ENCODE assay signal across 18 cellular contexts in the genomic region with DNA sequence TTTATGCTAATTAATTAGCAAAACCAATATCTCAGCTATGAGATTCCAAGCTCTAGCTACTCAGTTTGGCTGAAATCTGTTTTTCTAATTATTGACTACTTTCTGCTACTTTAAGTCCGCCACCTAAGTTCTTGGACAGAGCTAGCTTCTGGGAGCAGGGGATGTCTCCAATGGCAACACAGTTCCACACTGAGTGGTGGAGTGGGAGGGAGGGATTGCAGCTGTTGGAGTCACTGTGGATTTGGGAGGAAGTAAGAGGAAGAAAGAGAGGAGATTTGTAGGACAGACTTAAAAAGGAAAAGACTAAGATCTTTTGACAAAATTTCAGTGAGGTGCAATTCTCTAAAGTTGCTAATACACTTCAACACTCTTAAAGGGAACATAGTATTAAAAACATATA.
A peak's percentile ranks its signal among the peaks of the same experiment; 100 is the strongest.
DNase-seq lines count a peak whose midpoint lies in the region; ATAC-seq, FAIRE-seq and TF ChIP-seq lines count a peak whose summit lies in the region.
"Had no signal": no experiment of that assay in that cellular context is flagged by ENCODE, and none has a peak within 500 bp of the region (broad histone marks: within the 10 kb centered on the region; RNA-seq: fewer than 3 reads in every experiment).

No MANE protein-coding gene starts in this region.

- WGBS in testis, 2 donors: 19 to 41% methylated on average over 1 of the region's 1 CpG
- 49 to 80% (median 75%) methylated on average over 1 of the region's 1 CpG for WGBS in spleen, 5 donors

- peaks cover 0 to 7% of the 10 kb centered on the region in 2 donors for H3K36me3 Mint-ChIP-seq in activated naive CD4-positive, alpha-beta T cell treated with anti-CD3 and anti-CD28 coated beads, Interleukin-2, amount 50 U/mL, for 72 hours
- no peaks in the 10 kb centered on the region for H3K36me3 Mint-ChIP-seq in activated naive CD4-positive, alpha-beta T cell treated with anti-CD3 and anti-CD28 coated beads, Interleukin-2, amount 10 ng/mL, durations not matched to agents 7 days and 5 days
- H3K36me3 Mint-ChIP-seq: activated naive CD8-positive, alpha-beta T cell treated with anti-CD3 and anti-CD28 coated beads, Interleukin-2, amount 10 ng/mL, durations not matched to agents 7 days and 5 days; stimulated activated naive B cell treated with anti-CD40 and anti-IgM and Interleukin-4, amounts not matched to agents 10 μg/mL and 1 μg/mL and 100 μg/mL, for 72 hours had no signal

- H3K9me3 ChIP-seq in SK-N-MC (ENCODE audit: low read depth, low read length) (no peaks in the 10 kb centered on the region), testis (no peaks in the 10 kb centered on the region), spleen (no peaks in the 10 kb centered on the region)

- CTCF ChIA-PET in activated naive CD4-positive, alpha-beta T cell treated with anti-CD3 and anti-CD28 coated beads, Interleukin-2, amount 10 ng/mL, durations not matched to agents 7 days and 5 days (lab: Charles Lee): no interaction called here

- DNase-seq in SK-N-MC (ENCODE audit: low read depth, low spot score) (peak; percentile 24), frontal cortex (ENCODE audit: low spot score in 2 of 2) (peak; percentile 6 to 9), middle frontal gyrus (ENCODE audit: extremely low spot score, low spot score) (peak; percentile 49), testis (peak; percentile 61), NCI-H2171 (lab: John Stamatoyannopoulos, UW) (no peak), spleen (no peak)
- no peak for DNase-seq in activated naive CD4-positive, alpha-beta T cell treated with anti-CD3 and anti-CD28 coated beads, Interleukin-2, amount 50 U/mL, for 72 hours (ENCODE audit: low spot score in 2 of 2)
- DNase-seq in activated naive CD4-positive, alpha-beta T cell treated with anti-CD3 and anti-CD28 coated beads, Interleukin-2, amount 10 ng/mL, durations not matched to agents 7 days and 5 days: no peak
- DNase-seq: activated naive CD8-positive, alpha-beta T cell treated with anti-CD3 and anti-CD28 coated beads, Interleukin-2, amount 10 ng/mL, durations not matched to agents 7 days and 5 days; foreskin melanocyte; GDM1; NCI-H146; NCI-H526 treated with DMSO at 0.1 percent for 48 hours; stimulated activated naive B cell treated with anti-CD40 and anti-IgM and Interleukin-4, amounts not matched to agents 10 μg/mL and 1 μg/mL and 100 μg/mL, for 72 hours; WERI-Rb-1 had no signal

- H3K9me3 Mint-ChIP-seq in activated naive CD4-positive, alpha-beta T cell treated with anti-CD3 and anti-CD28 coated beads, Interleukin-2, amount 50 U/mL, for 72 hours: peaks cover 15 to 17% of the 10 kb centered on the region in 2 donors
- no peaks in the 10 kb centered on the region for H3K9me3 Mint-ChIP-seq in activated naive CD4-positive, alpha-beta T cell treated with anti-CD3 and anti-CD28 coated beads, Interleukin-2, amount 10 ng/mL, durations not matched to agents 7 days and 5 days
- H3K9me3 Mint-ChIP-seq: dendritic cell treated with granulocyte-macrophage colony-stimulating factor and Interleukin-4, amounts not matched to agents 40 ng/mL and 50 ng/mL, for 4 days had no signal

- H3K27ac ChIP-seq in SK-N-MC: peak overlapping the region; percentile 86
- H3K27ac ChIP-seq in testis: no peak overlapping the region
- no peak overlapping the region for H3K27ac ChIP-seq in spleen
- H3K27ac ChIP-seq: WERI-Rb-1 had no signal

- no peak for FAIRE-seq in frontal cortex (lab: Jason Lieb, UNC)
- FAIRE-seq: GM18507 had no signal

- no peak overlapping the region for H3K4me3 Mint-ChIP-seq in activated naive CD4-positive, alpha-beta T cell treated with anti-CD3 and anti-CD28 coated beads, Interleukin-2, amount 10 ng/mL, durations not matched to agents 7 days and 5 days
- H3K4me3 Mint-ChIP-seq: activated naive CD8-positive, alpha-beta T cell treated with anti-CD3 and anti-CD28 coated beads, Interleukin-2, amount 10 ng/mL, durations not matched to agents 7 days and 5 days; dendritic cell treated with granulocyte-macrophage colony-stimulating factor and Interleukin-4, amounts not matched to agents 40 ng/mL and 50 ng/mL, for 4 days; stimulated activated naive B cell treated with anti-CD40 and anti-IgM and Interleukin-4, amounts not matched to agents 10 μg/mL and 1 μg/mL and 100 μg/mL, for 72 hours had no signal

- no peak for ATAC-seq in activated naive CD4-positive, alpha-beta T cell treated with anti-CD3 and anti-CD28 coated beads, Interleukin-2, amount 50 U/mL, for 72 hours
- ATAC-seq: HCT116; stimulated activated naive B cell treated with anti-CD40 and anti-IgM and Interleukin-4, amounts not matched to agents 10 μg/mL and 1 μg/mL and 100 μg/mL, for 72 hours had no signal

- peak overlapping the region; percentile 67 for H3K4me3 ChIP-seq in SK-N-MC
- no peak overlapping the region for H3K4me3 ChIP-seq in testis
- no peak overlapping the region for H3K4me3 ChIP-seq in spleen

- H3K36me3 ChIP-seq in SK-N-MC (ENCODE audit: insufficient read depth, low read length) (no peaks in the 10 kb centered on the region), testis (ENCODE audit: low read depth, missing control alignments) (no peaks in the 10 kb centered on the region), spleen (no peaks in the 10 kb centered on the region)
- H3K36me3 ChIP-seq: WERI-Rb-1 had no signal

- H3K27me3 Mint-ChIP-seq in activated naive CD4-positive, alpha-beta T cell treated with anti-CD3 and anti-CD28 coated beads, Interleukin-2, amount 10 ng/mL, durations not matched to agents 7 days and 5 days: no peaks in the 10 kb centered on the region
- H3K27me3 Mint-ChIP-seq: activated naive CD8-positive, alpha-beta T cell treated with anti-CD3 and anti-CD28 coated beads, Interleukin-2, amount 10 ng/mL, durations not matched to agents 7 days and 5 days; dendritic cell treated with granulocyte-macrophage colony-stimulating factor and Interleukin-4, amounts not matched to agents 40 ng/mL and 50 ng/mL, for 4 days; stimulated activated naive B cell treated with anti-CD40 and anti-IgM and Interleukin-4, amounts not matched to agents 10 μg/mL and 1 μg/mL and 100 μg/mL, for 72 hours had no signal

- no peaks in the 10 kb centered on the region for H3K27me3 ChIP-seq in testis
- no peaks in the 10 kb centered on the region for H3K27me3 ChIP-seq in spleen (replicated peaks in 1 of 7)

- H3K4me1 ChIP-seq in testis (peaks cover 3% of the 10 kb centered on the region), spleen (no peaks in the 10 kb centered on the region)

- no peak overlapping the region for H3K27ac Mint-ChIP-seq in activated naive CD4-positive, alpha-beta T cell treated with anti-CD3 and anti-CD28 coated beads, Interleukin-2, amount 50 U/mL, for 72 hours
- H3K27ac Mint-ChIP-seq in activated naive CD4-positive, alpha-beta T cell treated with anti-CD3 and anti-CD28 coated beads, Interleukin-2, amount 10 ng/mL, durations not matched to agents 7 days and 5 days: no peak overlapping the region
- H3K27ac Mint-ChIP-seq: activated naive CD8-positive, alpha-beta T cell treated with anti-CD3 and anti-CD28 coated beads, Interleukin-2, amount 10 ng/mL, durations not matched to agents 7 days and 5 days; dendritic cell treated with granulocyte-macrophage colony-stimulating factor and Interleukin-4, amounts not matched to agents 40 ng/mL and 50 ng/mL, for 4 days; stimulated activated naive B cell treated with anti-CD40 and anti-IgM and Interleukin-4, amounts not matched to agents 10 μg/mL and 1 μg/mL and 100 μg/mL, for 72 hours had no signal

- H3K4me1 Mint-ChIP-seq in activated naive CD4-positive, alpha-beta T cell treated with anti-CD3 and anti-CD28 coated beads, Interleukin-2, amount 10 ng/mL, durations not matched to agents 7 days and 5 days: no peaks in the 10 kb centered on the region
- H3K4me1 Mint-ChIP-seq: activated naive CD8-positive, alpha-beta T cell treated with anti-CD3 and anti-CD28 coated beads, Interleukin-2, amount 10 ng/mL, durations not matched to agents 7 days and 5 days; stimulated activated naive B cell treated with anti-CD40 and anti-IgM and Interleukin-4, amounts not matched to agents 10 μg/mL and 1 μg/mL and 100 μg/mL, for 72 hours had no signal

- TF ChIP-seq CTCF in testis (IDR thresholded peaks at IDR 0.05) (no peak), spleen (IDR thresholded peaks at IDR 0.05 in 8 of 11, conservative IDR thresholded peaks at IDR 0.05 in 3 of 11) (no peak)

- intact Hi-C loops in testis (cut with DNase I; ENCODE audit: low total_unique reads): no loop called here
- intact Hi-C loops in spleen (cut with DNase I; ENCODE audit: low total_unique reads): no loop called here

- no peak for TF ChIP-seq POLR2A in testis (IDR thresholded peaks at IDR 0.05)
- no peak for TF ChIP-seq POLR2A in spleen (IDR thresholded peaks at IDR 0.05)

- peak overlapping the region; percentile 20 for H3K9ac ChIP-seq in SK-N-MC (ENCODE audit: insufficient read length)

Comparison
In these comparisons a context has a peak if more than half of its experiments do, and no peak if none do; other contexts are left out.
1. DNase-seq: peak in SK-N-MC (single experiment), frontal cortex (2 of 2), middle frontal gyrus (single experiment) and testis (single experiment); none in NCI-H2171 (single experiment), spleen (single experiment), activated naive CD4-positive, alpha-beta T cell treated with anti-CD3 and anti-CD28 coated beads, Interleukin-2, amount 50 U/mL, for 72 hours (0 of 2) and activated naive CD4-positive, alpha-beta T cell treated with anti-CD3 and anti-CD28 coated beads, Interleukin-2, amount 10 ng/mL, durations not matched to agents 7 days and 5 days (single experiment).